8 cellular contexts compared by ENCODE assay signal in the genomic region with DNA sequence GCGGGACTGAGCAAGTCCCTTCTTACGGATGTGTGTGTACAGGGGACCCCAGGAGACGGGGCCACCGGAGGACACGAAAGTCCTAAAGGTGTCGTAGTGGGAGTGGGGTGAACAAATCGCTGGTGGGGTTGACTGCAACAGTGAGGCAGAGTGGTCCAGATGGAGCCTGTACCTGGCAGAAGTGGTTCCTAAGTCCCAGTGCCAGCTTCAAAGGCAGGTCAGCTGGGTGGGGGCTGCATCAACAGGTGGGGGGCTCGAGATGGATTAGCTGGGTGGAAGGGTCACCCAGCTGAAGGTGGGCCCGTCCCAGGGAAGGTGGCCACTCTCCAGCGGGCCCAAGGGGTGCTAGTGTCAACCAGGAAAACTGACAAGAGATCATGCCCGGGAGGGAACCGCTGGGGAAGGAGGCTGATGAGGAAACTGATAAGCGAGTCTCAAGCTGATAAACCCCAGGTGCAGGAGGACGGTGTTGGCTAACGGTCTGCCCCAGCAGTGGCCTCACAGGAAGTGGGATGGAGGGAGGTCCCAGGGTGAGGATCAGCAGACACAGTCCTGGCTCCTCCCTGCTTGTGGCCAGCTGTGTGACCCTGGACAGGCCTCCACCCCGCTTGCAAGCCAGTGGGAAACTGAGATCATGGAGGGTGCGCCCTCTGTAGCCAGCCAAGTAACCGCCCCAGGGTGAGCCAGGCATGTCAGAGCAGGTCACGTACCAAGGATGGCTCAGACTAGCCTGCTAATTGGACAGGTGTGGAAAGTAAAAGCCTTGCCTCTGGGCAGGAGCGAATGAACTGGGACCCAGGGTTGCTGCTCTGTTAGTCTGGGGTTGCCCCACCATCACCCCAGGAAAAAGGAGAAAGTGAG. TPM values are rescaled to one million over a fixed set of nuclear protein-coding genes. Genes with fewer than 3 reads are reported as not detected.
DNase-seq lines count a peak whose midpoint lies in the region; ATAC-seq and TF ChIP-seq lines count a peak whose summit lies in the region.

No MANE protein-coding gene starts in this region.

- TF ChIP-seq POLR2A in GM18505 (IDR thresholded peaks at IDR 0.05; ENCODE audit: borderline replicate concordance, extremely low read depth, insufficient read depth, insufficient read length), result peak; percentile 89
- peak; percentile 78 to 99 for TF ChIP-seq POLR2A in adrenal gland (IDR thresholded peaks at IDR 0.05)

- peak; percentile 44 for ATAC-seq in GM18505 (IDR thresholded peaks at IDR 0.05; ENCODE audit: unreplicated experiment)
- peak; percentile 52 for ATAC-seq in HG03095 (IDR thresholded peaks at IDR 0.05; ENCODE audit: unreplicated experiment)
- peak; percentile 42 for ATAC-seq in PC-3
- peak; percentile 75 for ATAC-seq in sciatic nerve

- H2AFZ ChIP-seq in PC-3 (ENCODE audit: low read length), result no peak overlapping the region

- H3F3A ChIP-seq in PC-3 (ENCODE audit: low read length, unreplicated experiment), result no peaks in the 10 kb centered on the region

- CTCF ChIA-PET in PC-3 (lab: Charles Lee), result interaction anchor here (0.6 to 0.9 kb wide), 2 partner anchors 48 to 493 kb away, joined by 4 read pairs; a partner anchor contains a TSS

- DNase-seq in AG20443 (ENCODE audit: low spot score), result peak; percentile 81
- DNase-seq in PC-3, result peak; percentile 20
- DNase-seq in adrenal gland, result peak; percentile 91 to 98 (median 98)
- DNase-seq in hepatic stellate cell (ENCODE audit: low spot score), result peak; percentile 68
- DNase-seq in sciatic nerve (ENCODE audit: low spot score), result peak; percentile 88
- no peak for DNase-seq in NCI-H524 treated with DMSO at 0.1 percent for 48 hours (lab: John Stamatoyannopoulos, UW)

- H4K20me1 ChIP-seq in PC-3 (ENCODE audit: low read length), result no peaks in the 10 kb centered on the region

- no peaks in the 10 kb centered on the region for H3K27me3 ChIP-seq in PC-3 (ENCODE audit: low read length)
- no peaks in the 10 kb centered on the region for H3K27me3 ChIP-seq in adrenal gland

- TSS peak; percentile 57 for BruUV-seq in PC-3 (replicated peaks; lab: Mats Ljungman, UMichigan)

- H3K4me1 ChIP-seq in PC-3 (ENCODE audit: insufficient read depth, low read length) (peaks cover 8% of the 10 kb centered on the region), adrenal gland (replicated peaks in 1 of 2) (peaks cover 27 to 32% of the 10 kb centered on the region in 2 donors)

- no peaks in the 10 kb centered on the region for H3K79me2 ChIP-seq in PC-3 (ENCODE audit: low read length)

- H3K27ac ChIP-seq in PC-3 (ENCODE audit: low read length) (no peak overlapping the region), adrenal gland (peak overlapping the region; percentile 86 to 96 (median 92))

- WGBS in adrenal gland, 4 donors, result 0 to 2% (median 2%) methylated on average over 18 to 20 of the region's 20 CpGs

- H3K9me3 ChIP-seq in PC-3 (ENCODE audit: low read length), result no peaks in the 10 kb centered on the region
- H3K9me3 ChIP-seq in adrenal gland (replicated peaks in 1 of 3), result no peaks in the 10 kb centered on the region

- TF ChIP-seq CTCF in PC-3 (conservative IDR thresholded peaks at IDR 0.05; ENCODE audit: low read depth, low read length) (no peak), adrenal gland (IDR thresholded peaks at IDR 0.05) (no peak)

- intact Hi-C loops in PC-3 (cut with micrococcal nuclease), result no loop called here
- intact Hi-C loops in adrenal gland (cut with DNase I), result no loop called here
- intact Hi-C loops in sciatic nerve (cut with DNase I), result no loop called here

- no peaks in the 10 kb centered on the region; the same call in 1 of the 2 replicates for H3K36me3 ChIP-seq in PC-3 (ENCODE audit: low read depth, low read length)
- H3K36me3 ChIP-seq in adrenal gland (replicated peaks in 1 of 2), result peaks cover 0 to 2% of the 10 kb centered on the region in 2 donors

- peak overlapping the region; percentile 79 for H3K4me3 ChIP-seq in PC-3 (ENCODE audit: low read length)
- H3K4me3 ChIP-seq in adrenal gland, result peak overlapping the region; percentile 87 to 94 (median 93)

- H3K4me2 ChIP-seq in PC-3 (ENCODE audit: low read length), result peak overlapping the region; percentile 97

- H3K9me2 ChIP-seq in PC-3 (replicated peaks; ENCODE audit: low read length), result no peaks in the 10 kb centered on the region

- POLR2A ChIA-PET in PC-3 (lab: Charles Lee; ENCODE audit: unreplicated experiment), result no interaction called here

- H3K9ac ChIP-seq in PC-3 (ENCODE audit: low read length), result peak overlapping the region; percentile 70

RNA-seq across cellular contexts. Expression of a gene that starts 1.0 kb away (rescaled TPM):
- total RNA-seq in PC-3 (2014; rRNA removed) (3.6 and 5.7 TPM in 2 replicates), adrenal gland (100 to 1,000 TPM in 1 of 8 donors, 10 to 100 TPM in 7; 25.6 to 101 (median 88.5) TPM), sciatic nerve (21.8 TPM)
- 10 to 100 TPM; 19.5 to 60.5 (median 45.8) TPM for polyA plus RNA-seq in adrenal gland

RNA-seq across cellular contexts. Expression of a gene that starts 7.7 kb away (rescaled TPM):
- total RNA-seq in PC-3 (2014; rRNA removed) (7.9 and 8.6 TPM in 2 replicates), adrenal gland (10 to 100 TPM in 6 of 8 donors, 1 to 10 TPM in 2; 6.0 to 23.0 (median 12.8) TPM), sciatic nerve (17.8 TPM)
- 10 to 100 TPM in 2 of 3 donors, 1 to 10 TPM in 1; 8.7 to 40.1 (median 19.1) TPM for polyA plus RNA-seq in adrenal gland

RNA-seq across cellular contexts. Expression of a gene that starts 26.5 kb away (rescaled TPM):
- total RNA-seq in PC-3 (2014; rRNA removed) (36.2 and 48.5 TPM in 2 replicates), adrenal gland (10 to 100 TPM in 7 of 8 donors, 1 to 10 TPM in 1; 6.6 to 17.6 (median 12.5) TPM), sciatic nerve (13.1 TPM)
- 10 to 100 TPM in 2 of 3 donors, 1 to 10 TPM in 1; 1.6 to 74.1 (median 14.0) TPM for polyA plus RNA-seq in adrenal gland

RNA-seq across cellular contexts. Expression of a gene that starts 35.1 kb away (rescaled TPM):
- total RNA-seq in PC-3 (2014; rRNA removed), result 12.0 and 16.3 TPM in 2 replicates
- 10 to 100 TPM; 26.1 to 78.8 (median 39.2) TPM for total RNA-seq in adrenal gland
- polyA plus RNA-seq in adrenal gland, result 10 to 100 TPM; 11.1 to 46.3 (median 24.3) TPM
- total RNA-seq in sciatic nerve, result 16.3 TPM

RNA-seq across cellular contexts. Expression of a gene that starts 53.5 kb away (rescaled TPM):
- total RNA-seq in PC-3 (2014; rRNA removed) (0.29 and 0.98 TPM in 2 replicates), adrenal gland (10 to 100 TPM in 4 of 8 donors, 1 to 10 TPM in 4; 3.4 to 13.9 (median 9.1) TPM), sciatic nerve (13.3 TPM)
- 1 to 10 TPM; 4.0 to 7.0 (median 4.7) TPM for polyA plus RNA-seq in adrenal gland
